Comparison of ENCODE assay signal across 2 cellular contexts in genomic region chr7:134514106-134514505, GRCh38.
TF ChIP-seq lines count a peak whose summit lies in the region.

No MANE protein-coding gene starts in this region.

TF ChIP-seq in HepG2, 621 proteins besides CTCF, POLR2A, EP300 and RAD21:
- no peak for TF ChIP-seq ZSCAN12 (CRISPR knock-in tag; IDR thresholded peaks at IDR 0.05)
- no peak for TF ChIP-seq HNRNPUL1 (IDR thresholded peaks at IDR 0.05; ENCODE audit: low read depth, low read length)
- TF ChIP-seq, protein P1, sequence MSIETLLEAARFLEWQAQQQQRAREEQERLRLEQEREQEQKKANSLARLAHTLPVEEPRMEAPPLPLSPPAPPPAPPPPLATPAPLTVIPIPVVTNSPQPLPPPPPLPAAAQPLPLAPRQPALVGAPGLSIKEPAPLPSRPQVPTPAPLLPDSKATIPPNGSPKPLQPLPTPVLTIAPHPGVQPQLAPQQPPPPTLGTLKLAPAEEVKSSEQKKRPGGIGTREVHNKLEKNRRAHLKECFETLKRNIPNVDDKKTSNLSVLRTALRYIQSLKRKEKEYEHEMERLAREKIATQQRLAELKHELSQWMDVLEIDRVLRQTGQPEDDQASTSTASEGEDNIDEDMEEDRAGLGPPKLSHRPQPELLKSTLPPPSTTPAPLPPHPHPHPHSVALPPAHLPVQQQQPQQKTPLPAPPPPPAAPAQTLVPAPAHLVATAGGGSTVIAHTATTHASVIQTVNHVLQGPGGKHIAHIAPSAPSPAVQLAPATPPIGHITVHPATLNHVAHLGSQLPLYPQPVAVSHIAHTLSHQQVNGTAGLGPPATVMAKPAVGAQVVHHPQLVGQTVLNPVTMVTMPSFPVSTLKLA (IDR thresholded peaks at IDR 0.05), result no peak
- TF ChIP-seq, protein P2, sequence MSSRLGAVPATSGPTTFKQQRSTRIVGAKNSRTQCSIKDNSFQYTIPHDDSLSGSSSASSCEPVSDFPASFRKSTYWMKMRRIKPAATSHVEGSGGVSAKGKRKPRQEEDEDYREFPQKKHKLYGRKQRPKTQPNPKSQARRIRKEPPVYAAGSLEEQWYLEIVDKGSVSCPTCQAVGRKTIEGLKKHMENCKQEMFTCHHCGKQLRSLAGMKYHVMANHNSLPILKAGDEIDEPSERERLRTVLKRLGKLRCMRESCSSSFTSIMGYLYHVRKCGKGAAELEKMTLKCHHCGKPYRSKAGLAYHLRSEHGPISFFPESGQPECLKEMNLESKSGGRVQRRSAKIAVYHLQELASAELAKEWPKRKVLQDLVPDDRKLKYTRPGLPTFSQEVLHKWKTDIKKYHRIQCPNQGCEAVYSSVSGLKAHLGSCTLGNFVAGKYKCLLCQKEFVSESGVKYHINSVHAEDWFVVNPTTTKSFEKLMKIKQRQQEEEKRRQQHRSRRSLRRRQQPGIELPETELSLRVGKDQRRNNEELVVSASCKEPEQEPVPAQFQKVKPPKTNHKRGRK (CRISPR knock-in tag; IDR thresholded peaks at IDR 0.05), result no peak
- no peak for TF ChIP-seq ZBTB4 (CRISPR knock-in tag; IDR thresholded peaks at IDR 0.05; ENCODE audit: borderline replicate concordance)
- no peak for TF ChIP-seq ZNF550 (CRISPR knock-in tag; IDR thresholded peaks at IDR 0.05; ENCODE audit: borderline replicate concordance)
- no peak for TF ChIP-seq FOXP1 (IDR thresholded peaks at IDR 0.05)
- TF ChIP-seq FOXP1 (CRISPR knock-in tag; IDR thresholded peaks at IDR 0.05), result no peak
- no peak for TF ChIP-seq ESRRA (CRISPR knock-in tag; IDR thresholded peaks at IDR 0.05; ENCODE audit: low read depth)

TF ChIP-seq in GM12878, 131 proteins besides CTCF, POLR2A, EP300 and RAD21:
- no peak for TF ChIP-seq RAD51 (IDR thresholded peaks at IDR 0.05)
- TF ChIP-seq, protein P3, sequence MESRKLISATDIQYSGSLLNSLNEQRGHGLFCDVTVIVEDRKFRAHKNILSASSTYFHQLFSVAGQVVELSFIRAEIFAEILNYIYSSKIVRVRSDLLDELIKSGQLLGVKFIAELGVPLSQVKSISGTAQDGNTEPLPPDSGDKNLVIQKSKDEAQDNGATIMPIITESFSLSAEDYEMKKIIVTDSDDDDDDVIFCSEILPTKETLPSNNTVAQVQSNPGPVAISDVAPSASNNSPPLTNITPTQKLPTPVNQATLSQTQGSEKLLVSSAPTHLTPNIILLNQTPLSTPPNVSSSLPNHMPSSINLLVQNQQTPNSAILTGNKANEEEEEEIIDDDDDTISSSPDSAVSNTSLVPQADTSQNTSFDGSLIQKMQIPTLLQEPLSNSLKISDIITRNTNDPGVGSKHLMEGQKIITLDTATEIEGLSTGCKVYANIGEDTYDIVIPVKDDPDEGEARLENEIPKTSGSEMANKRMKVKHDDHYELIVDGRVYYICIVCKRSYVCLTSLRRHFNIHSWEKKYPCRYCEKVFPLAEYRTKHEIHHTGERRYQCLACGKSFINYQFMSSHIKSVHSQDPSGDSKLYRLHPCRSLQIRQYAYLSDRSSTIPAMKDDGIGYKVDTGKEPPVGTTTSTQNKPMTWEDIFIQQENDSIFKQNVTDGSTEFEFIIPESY (IDR thresholded peaks at IDR 0.05), result no peak
- no peak for TF ChIP-seq GABPA (IDR thresholded peaks at IDR 0.05; ENCODE audit: low read depth)
- no peak for TF ChIP-seq EGR1 (IDR thresholded peaks at IDR 0.05; ENCODE audit: borderline replicate concordance in 1 of 2, low read depth in 2 of 2, low read length in 2 of 2)
- TF ChIP-seq, protein P4, sequence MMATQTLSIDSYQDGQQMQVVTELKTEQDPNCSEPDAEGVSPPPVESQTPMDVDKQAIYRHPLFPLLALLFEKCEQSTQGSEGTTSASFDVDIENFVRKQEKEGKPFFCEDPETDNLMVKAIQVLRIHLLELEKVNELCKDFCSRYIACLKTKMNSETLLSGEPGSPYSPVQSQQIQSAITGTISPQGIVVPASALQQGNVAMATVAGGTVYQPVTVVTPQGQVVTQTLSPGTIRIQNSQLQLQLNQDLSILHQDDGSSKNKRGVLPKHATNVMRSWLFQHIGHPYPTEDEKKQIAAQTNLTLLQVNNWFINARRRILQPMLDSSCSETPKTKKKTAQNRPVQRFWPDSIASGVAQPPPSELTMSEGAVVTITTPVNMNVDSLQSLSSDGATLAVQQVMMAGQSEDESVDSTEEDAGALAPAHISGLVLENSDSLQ (IDR thresholded peaks at IDR 0.05), result no peak
- TF ChIP-seq HDGF (IDR thresholded peaks at IDR 0.05), result no peak
- no peak for TF ChIP-seq MEF2A (IDR thresholded peaks at IDR 0.05; ENCODE audit: insufficient read depth, low read depth, low read length)
- no peak for TF ChIP-seq E2F4 (IDR thresholded peaks at IDR 0.05; ENCODE audit: low read depth, low read length)
